Comparison of ENCODE assay signal across 1 cellular context in the genomic region with DNA sequence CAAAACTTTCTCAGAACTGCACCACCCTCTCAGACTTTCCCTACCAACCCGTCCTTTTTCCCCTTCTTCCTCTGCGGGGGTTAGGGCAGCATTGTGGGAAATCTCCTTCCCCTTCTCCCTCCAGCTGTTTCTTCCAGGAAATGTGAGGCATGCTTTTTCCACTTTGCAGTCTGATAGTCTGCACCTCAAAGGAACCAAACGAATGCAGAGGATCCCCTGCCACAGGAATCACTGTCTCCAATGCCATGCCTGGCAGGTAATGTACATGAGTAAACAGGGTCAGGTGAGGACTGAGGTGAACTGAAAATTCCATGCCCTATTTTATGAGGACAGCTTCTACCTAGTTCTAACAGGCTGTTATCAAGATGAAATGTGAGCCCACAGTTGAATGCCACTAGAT.
TF ChIP-seq lines count a peak whose summit lies in the region.

No MANE protein-coding gene starts in this region.

TF ChIP-seq in IMR-90, 13 proteins besides CTCF, POLR2A, EP300 and RAD21:
- TF ChIP-seq MXI1 (IDR thresholded peaks at IDR 0.05; ENCODE audit: borderline replicate concordance, low read depth, low read length) (no peak), MAZ (IDR thresholded peaks at IDR 0.05; ENCODE audit: borderline replicate concordance, low read depth, low read length) (no peak), NFE2L2 (IDR thresholded peaks at IDR 0.05; ENCODE audit: low read depth, low read length) (no peak), RCOR1 (IDR thresholded peaks at IDR 0.05; ENCODE audit: insufficient replicate concordance, low read length) (no peak), CHD1 (IDR thresholded peaks at IDR 0.05; ENCODE audit: low read depth, low read length) (no peak), FOS (IDR thresholded peaks at IDR 0.05; ENCODE audit: low read depth, low read length) (no peak), MAFK (IDR thresholded peaks at IDR 0.05; ENCODE audit: low read depth, low read length) (no peak), ELK1 (IDR thresholded peaks at IDR 0.05; ENCODE audit: borderline replicate concordance, low read depth, low read length) (no peak), SMC3 (IDR thresholded peaks at IDR 0.05; ENCODE audit: low read depth, low read length) (no peak)
